Comparison of ENCODE assay signal across 18 cellular contexts in genomic region chr6:142275146-142276006, GRCh38. TPM values are rescaled to one million over a fixed set of nuclear protein-coding genes. Genes with fewer than 3 reads are reported as not detected.
A peak's percentile ranks its signal among the peaks of the same experiment; 100 is the strongest.
DNase-seq lines count a peak whose midpoint lies in the region; ATAC-seq, FAIRE-seq and TF ChIP-seq lines count a peak whose summit lies in the region.
"Had no signal": no experiment of that assay in that cellular context is flagged by ENCODE, and none has a peak within 500 bp of the region (broad histone marks: within the 10 kb centered on the region; RNA-seq: fewer than 3 reads in every experiment).

No MANE protein-coding gene starts in this region.

- H3K14ac ChIP-seq in H1 (ENCODE audit: insufficient read length) = no peak overlapping the region

- H3K27me3 Mint-ChIP-seq in endothelial cell (ENCODE audit: unreplicated experiment) = peaks cover 2% of the 10 kb centered on the region
- no peaks in the 10 kb centered on the region for H3K27me3 Mint-ChIP-seq in osteocyte (ENCODE audit: unreplicated experiment)

- CTCF ChIA-PET in H1 (lab: Charles Lee; ENCODE audit: partially characterized antibody) = no interaction called here

- no peaks in the 10 kb centered on the region for H4K20me1 ChIP-seq in H1 (replicated peaks in 1 of 2; ENCODE audit: control insufficient read depth in 1 of 2, insufficient read depth in 2 of 2, low read length in 2 of 2)

- WGBS in H1 (ENCODE audit: extremely low coverage in 1 of 2, insufficient coverage in 1 of 2, insufficient read length in 1 of 2, insufficient replicate concordance in 2 of 2, low coverage in 1 of 2, low lambda C conversion rate in 2 of 2, missing lambda C conversion rate in 1 of 2), 2 experiments = 73% methylated on average over 5 of the region's 5 CpGs; no CpG with 5 or more reads in 1 of the 2 experiments

- H3K23me2 ChIP-seq in H1 (ENCODE audit: low read depth, low read length) = no peaks in the 10 kb centered on the region; the same call in 1 of the 2 replicates

- H3K18ac ChIP-seq in H1 (ENCODE audit: extremely low read depth, low read length) = no peak overlapping the region

- no peak for TF ChIP-seq EP300 in H1 (IDR thresholded peaks at IDR 0.05; ENCODE audit: borderline replicate concordance in 1 of 2, low read depth in 2 of 2, low read length in 2 of 2)

- H3K9me3 Mint-ChIP-seq in endothelial cell (ENCODE audit: unreplicated experiment) (no peaks in the 10 kb centered on the region), osteocyte (ENCODE audit: unreplicated experiment) (no peaks in the 10 kb centered on the region)
- H3K9me3 Mint-ChIP-seq: activated naive CD4-positive, alpha-beta T cell treated with anti-CD3 and anti-CD28 coated beads, Interleukin-2, amount 50 U/mL, for 24 hours had no signal

- H3K4me1 ChIP-seq in H1 (replicated peaks in 1 of 4; ENCODE audit: control insufficient read depth in 3 of 4, insufficient read depth in 4 of 4, low read length in 3 of 4) (peaks cover 0 to 4% (median 0%) of the 10 kb centered on the region in 4 experiments; a peak in 1 of 7 replicates), mucosa of descending colon (ENCODE audit: low read depth) (no peaks in the 10 kb centered on the region)
- H3K4me1 ChIP-seq: heart right ventricle had no signal

- intact Hi-C loops in mucosa of descending colon (cut with DNase I, micrococcal nuclease) = no loop called here

- no peak overlapping the region for H2AK5ac ChIP-seq in H1 (ENCODE audit: low read depth, low read length)

- H4K8ac ChIP-seq in H1 (ENCODE audit: extremely low read depth, insufficient read depth, low read length) = no peak overlapping the region

- no peaks in the 10 kb centered on the region for H3K79me1 ChIP-seq in H1 (ENCODE audit: low read depth, low read length)

- H3K4me1 Mint-ChIP-seq in endothelial cell (ENCODE audit: unreplicated experiment) (no peaks in the 10 kb centered on the region), osteocyte (ENCODE audit: unreplicated experiment) (peaks cover 14% of the 10 kb centered on the region)
- H3K4me1 Mint-ChIP-seq: activated naive CD4-positive, alpha-beta T cell treated with anti-CD3 and anti-CD28 coated beads, Interleukin-2, amount 50 U/mL, for 24 hours had no signal

- no peak for TF ChIP-seq POLR2A in H1 (IDR thresholded peaks at IDR 0.05; ENCODE audit: control extremely low read depth in 1 of 2, low read depth in 2 of 2, low read length in 2 of 2)

- no peak for TF ChIP-seq RAD21 in H1 (IDR thresholded peaks at IDR 0.05 in 1 of 2, conservative IDR thresholded peaks at IDR 0.05 in 1 of 2; ENCODE audit: low read depth in 2 of 2, low read length in 2 of 2)

- FAIRE-seq in H1 (lab: Jason Lieb, UNC) = no peak
- FAIRE-seq: GM12891, urothelium cell line had no signal

- H3K4ac ChIP-seq in H1 (replicated peaks; ENCODE audit: insufficient read length, low read depth, low read length) = no peak overlapping the region

- H2BK12ac ChIP-seq in H1 (ENCODE audit: low read depth, low read length) = no peak overlapping the region

- H3K27me3 ChIP-seq in H1 (replicated peaks in 1 of 4; ENCODE audit: control insufficient read depth in 3 of 4, extremely low read depth in 1 of 4, insufficient read depth in 3 of 4, low read length in 3 of 4) = no peaks in the 10 kb centered on the region

- H3K9ac ChIP-seq in H1 (replicated peaks in 1 of 4; ENCODE audit: extremely low read depth in 1 of 4, low read depth in 3 of 4, low read length in 3 of 4) = no peak overlapping the region

- TF ChIP-seq CTCF in H1 (IDR thresholded peaks at IDR 0.05; ENCODE audit: control extremely low read depth in 1 of 3, insufficient read depth in 1 of 3, low read depth in 1 of 3, low read length in 3 of 3) = no peak
- no peak for TF ChIP-seq CTCF in mucosa of descending colon (IDR thresholded peaks at IDR 0.05)
- no peak for TF ChIP-seq CTCF in endothelial cell (IDR thresholded peaks at IDR 0.05; ENCODE audit: unreplicated experiment)
- no peak for TF ChIP-seq CTCF in osteocyte (IDR thresholded peaks at IDR 0.05)

- H2BK120ac ChIP-seq in H1 (replicated peaks; ENCODE audit: low read depth, low read length) = no peak overlapping the region

- no peak overlapping the region for H2BK15ac ChIP-seq in H1 (ENCODE audit: low read length)

- no peaks in the 10 kb centered on the region for H3K36me3 Mint-ChIP-seq in endothelial cell (ENCODE audit: low read depth, unreplicated experiment)
- H3K36me3 Mint-ChIP-seq in osteocyte (ENCODE audit: unreplicated experiment) = no peaks in the 10 kb centered on the region
- H3K36me3 Mint-ChIP-seq: activated naive CD4-positive, alpha-beta T cell treated with anti-CD3 and anti-CD28 coated beads, Interleukin-2, amount 50 U/mL, for 24 hours had no signal

- H2BK20ac ChIP-seq in H1 (ENCODE audit: low read length) = no peak overlapping the region

- no peak overlapping the region for H3K27ac ChIP-seq in H1 (ENCODE audit: low read depth, low read length)
- H3K27ac ChIP-seq: heart right ventricle had no signal

- H3K23ac ChIP-seq in H1 (ENCODE audit: insufficient read length) = no peak overlapping the region

- POLR2A ChIA-PET in H1 (lab: Charles Lee; ENCODE audit: partially characterized antibody) = no interaction called here

- no peaks in the 10 kb centered on the region for H3K36me3 ChIP-seq in H1 (ENCODE audit: control insufficient read depth in 2 of 4, insufficient read depth in 4 of 4, low read length in 3 of 4)
- no peaks in the 10 kb centered on the region for H3K36me3 ChIP-seq in mucosa of descending colon (ENCODE audit: low read depth)
- H3K36me3 ChIP-seq: heart right ventricle had no signal

- H4K91ac ChIP-seq in H1 (replicated peaks; ENCODE audit: insufficient read length, low read length) = no peak overlapping the region

- H4K5ac ChIP-seq in H1 (ENCODE audit: insufficient read length, low read depth, low read length) = no peak overlapping the region

- H3K4me2 ChIP-seq in H1 (ENCODE audit: insufficient read depth in 1 of 2, low read depth in 2 of 2, low read length in 2 of 2) = no peak overlapping the region

- H3K4me3 Mint-ChIP-seq in endothelial cell (ENCODE audit: unreplicated experiment) (no peak overlapping the region), osteocyte (ENCODE audit: unreplicated experiment) (no peak overlapping the region)
- H3K4me3 Mint-ChIP-seq: activated naive CD4-positive, alpha-beta T cell treated with anti-CD3 and anti-CD28 coated beads, Interleukin-2, amount 50 U/mL, for 24 hours had no signal

- ATAC-seq in mucosa of descending colon = peak; percentile 16
- no peak for ATAC-seq in HG02885 (IDR thresholded peaks at IDR 0.05; ENCODE audit: poor library complexity, unreplicated experiment)
- ATAC-seq: heart right ventricle; stimulated activated naive CD8-positive, alpha-beta T cell treated with anti-CD3 and anti-CD28 coated beads, Interleukin-15, Interleukin-2, amounts not matched to agents 100 U/mL and 50 U/mL, for 24 hours had no signal

- peak; percentile 15 for DNase-seq in ELF-1 (ENCODE audit: low read depth, low spot score)
- peak; percentile 30 for DNase-seq in NCI-H226
- no peak for DNase-seq in H1 (ENCODE audit: low read depth in 1 of 2, low spot score in 2 of 2)
- DNase-seq in mucosa of descending colon = no peak
- DNase-seq in endothelial cell (ENCODE audit: low spot score) = no peak
- DNase-seq in osteocyte (ENCODE audit: extremely low spot score, unreplicated experiment) = no peak
- no peak for DNase-seq in NCI-H146 (lab: John Stamatoyannopoulos, UW)
- DNase-seq: activated CD4-positive, CD25-positive, alpha-beta regulatory T cell; activated CD8-positive, alpha-beta memory T cell treated with anti-CD3 and anti-CD28 coated beads, Interleukin-2, amount 50 U/mL, for 4 hours; DMS79 treated with DMSO at 0.1 percent for 48 hours; heart right ventricle; nucleus accumbens; stimulated activated naive CD8-positive, alpha-beta T cell treated with anti-CD3 and anti-CD28 coated beads, Interleukin-15, Interleukin-2, amounts not matched to agents 100 U/mL and 50 U/mL, for 24 hours had no signal

- H2AFZ ChIP-seq in H1 (ENCODE audit: low read length) = peak overlapping the region; percentile 81

- H3K27ac Mint-ChIP-seq in endothelial cell (ENCODE audit: unreplicated experiment) (no peak overlapping the region), osteocyte (ENCODE audit: unreplicated experiment) (no peak overlapping the region)
- H3K27ac Mint-ChIP-seq: activated naive CD4-positive, alpha-beta T cell treated with anti-CD3 and anti-CD28 coated beads, Interleukin-2, amount 50 U/mL, for 24 hours had no signal

- H3K9me3 ChIP-seq in H1 (ENCODE audit: insufficient read depth in 2 of 2, low read depth in 1 of 2, low read length in 1 of 2) (no peaks in the 10 kb centered on the region), mucosa of descending colon (no peaks in the 10 kb centered on the region)

- no peaks in the 10 kb centered on the region for H3K79me2 ChIP-seq in H1 (ENCODE audit: control insufficient read depth in 1 of 2, insufficient read depth in 2 of 2, low read length in 2 of 2)

- H3K4me3 ChIP-seq in H1 (ENCODE audit: extremely low read depth in 1 of 4, insufficient read depth in 2 of 4, low read depth in 3 of 4, low read length in 4 of 4) (no peak overlapping the region), mucosa of descending colon (no peak overlapping the region)
- H3K4me3 ChIP-seq: heart right ventricle, lung had no signal

- H2BK5ac ChIP-seq in H1 (ENCODE audit: low read depth, low read length) = no peak overlapping the region

- H3K56ac ChIP-seq in H1 (replicated peaks; ENCODE audit: insufficient read length, low read depth, low read length) = no peak overlapping the region

RNA-seq across cellular contexts. Expression of gene ADGRG6, which starts 26.4 kb away (rescaled TPM):
- 4.2 and 6.2 TPM in 2 replicates for total RNA-seq in H1 (2021; fragmentation: NEBNext Ultra II Directional; extraction: Animal tissue kit (Norgen Biotek cat#: 25700))
- polyA plus RNA-seq in H1 (2011; rRNA removed) = 1.1 and 1.7 TPM in 2 replicates
- 1.2 TPM for polyA plus RNA-seq in H1 (2011; cell fraction: cytosol; rRNA removed)
- polyA plus RNA-seq in H1 (2011; cell fraction: nucleus; rRNA removed) = 2.7 TPM
- polyA plus RNA-seq in H1 (2012, experiment 1 of 2) = 1.0 to 2.0 TPM (median 1.7 TPM) in 4 replicates
- polyA plus RNA-seq in H1 (2012, experiment 2 of 2) = 0.09 TPM
- polyA plus RNA-seq in H1 (2013, experiment 1 of 2) = 4.1 TPM
- 4.5 TPM for polyA plus RNA-seq in H1 (2013, experiment 2 of 2)
- polyA minus RNA-seq in H1 (2011; rRNA and poly(A)+ RNA removed) = 4.0 and 7.0 TPM in 2 replicates
- 3.2 TPM for polyA minus RNA-seq in H1 (2011; cell fraction: cytosol; rRNA and poly(A)+ RNA removed)
- 11.3 TPM for polyA minus RNA-seq in H1 (2011; cell fraction: nucleus; rRNA and poly(A)+ RNA removed)
- total RNA-seq in mucosa of descending colon = 10 to 100 TPM; 14.1 to 17.6 (median 17.1) TPM
- 8.8 TPM for total RNA-seq in endothelial cell (ENCODE audit: unreplicated experiment)
- total RNA-seq in osteocyte = 0.51 and 0.97 TPM in 2 replicates

Comparison
In these comparisons a context has a peak if more than half of its experiments do, and no peak if none do; other contexts are left out.
1. DNase-seq: peak in ELF-1 (single experiment) and NCI-H226 (single experiment); none in H1 (0 of 2), mucosa of descending colon (0 of 3), endothelial cell (single experiment), osteocyte (single experiment) and NCI-H146 (single experiment).